Comparison of ENCODE assay signal across 12 cellular contexts in genomic region chr15:51661072-51661471, GRCh38. TPM values are rescaled to one million over a fixed set of nuclear protein-coding genes. Genes with fewer than 3 reads are reported as not detected.
"Had no signal": no experiment of that assay in that cellular context is flagged by ENCODE, and none has a peak within 500 bp of the region (broad histone marks: within the 10 kb centered on the region; RNA-seq: fewer than 3 reads in every experiment).

No MANE protein-coding gene starts in this region.

- FAIRE-seq: H1, H54 had no signal

- H3K27ac ChIP-seq: GM23248 had no signal

- H3K4me1 ChIP-seq: HAP-1 had no signal

- H3K4me3 ChIP-seq: GM23248, GM23338, HAP-1 had no signal

- H3K9me3 ChIP-seq: HAP-1 had no signal

- ATAC-seq: GM23338, HCT116 had no signal

- H3K4me2 ChIP-seq: GM23338 had no signal

- H2AFZ ChIP-seq: GM23248, GM23338 had no signal

- DNase-seq: GM23248, GOT3, H7, H9, HCEC 1CT, HFFc6 had no signal

- H3K9ac ChIP-seq: GM23248 had no signal

- H3K36me3 ChIP-seq: HAP-1 had no signal

RNA-seq across cellular contexts. Expression of gene SCG3, which starts 20.2 kb away (rescaled TPM):
- total RNA-seq: GM23248, H4, HFFc6 had no signal
- polyA plus RNA-seq: GM23248 had no signal
